7 cellular contexts compared by ENCODE assay signal in genomic region chr10:119080521-119081259, GRCh38.
DNase-seq lines count a peak whose midpoint lies in the region; ATAC-seq and TF ChIP-seq lines count a peak whose summit lies in the region.

Gene EIF3A, minus strand, starts transcription at chr10:119080817. Its CDS starts 141 bp downstream, at chr10:119080676.

- in situ Hi-C loops in astrocyte of the spinal cord (cut with HindIII; ENCODE audit: low sequenced_read_pairs): no loop called here

- TF ChIP-seq CTCF in astrocyte of the spinal cord (IDR thresholded peaks at IDR 0.05; ENCODE audit: low read depth, low read length) (no peak), retinal pigment epithelial cell (conservative IDR thresholded peaks at IDR 0.05; ENCODE audit: low read depth, low read length) (no peak)

- TF ChIP-seq POLR2A in GM18505 (IDR thresholded peaks at IDR 0.05; ENCODE audit: borderline replicate concordance, extremely low read depth, insufficient read depth, insufficient read length): peak; percentile 98

- H3K4me3 ChIP-seq in astrocyte of the spinal cord (ENCODE audit: low read depth, low read length) (peak within 1 kb of the TSS; percentile 96), retinal pigment epithelial cell (ENCODE audit: low read length) (peak within 1 kb of the TSS; percentile 96)

- peak; percentile 82 for ATAC-seq in GM18505 (IDR thresholded peaks at IDR 0.05; ENCODE audit: unreplicated experiment)
- ATAC-seq in HG02884 (IDR thresholded peaks at IDR 0.05; ENCODE audit: unreplicated experiment): peak; percentile 72

- DNase-seq in NCI-H1694 (lab: John Stamatoyannopoulos, UW) (peak; percentile 27), T1000 (lab: John Stamatoyannopoulos, UW) (peak; percentile 91), astrocyte of the spinal cord (ENCODE audit: low read depth, low spot score) (peak; percentile 92), hypothalamus (lab: John Stamatoyannopoulos, UW) (peak; percentile 62 to 96 (median 88)), retinal pigment epithelial cell (ENCODE audit: low read depth) (peak; percentile 65)

Comparison
In these comparisons a context has a peak if more than half of its experiments do, and no peak if none do; other contexts are left out.
1. Peak in every context shown above with its lines: DNase-seq, ATAC-seq and H3K4me3 ChIP-seq.
2. DNase-seq: peak in every context shown above with its lines; median percentile 92 in astrocyte of the spinal cord; 91 in T1000; 88 in hypothalamus; 65 in retinal pigment epithelial cell; 27 in NCI-H1694.